Comparison of ENCODE assay signal across 1 cellular context in genomic region chr17:42411321-42411820, GRCh38.
TF ChIP-seq lines count a peak whose summit lies in the region.

No MANE protein-coding gene starts in this region.

TF ChIP-seq in GM23338, 12 proteins besides CTCF, POLR2A, EP300 and RAD21:
- TF ChIP-seq, protein P1, sequence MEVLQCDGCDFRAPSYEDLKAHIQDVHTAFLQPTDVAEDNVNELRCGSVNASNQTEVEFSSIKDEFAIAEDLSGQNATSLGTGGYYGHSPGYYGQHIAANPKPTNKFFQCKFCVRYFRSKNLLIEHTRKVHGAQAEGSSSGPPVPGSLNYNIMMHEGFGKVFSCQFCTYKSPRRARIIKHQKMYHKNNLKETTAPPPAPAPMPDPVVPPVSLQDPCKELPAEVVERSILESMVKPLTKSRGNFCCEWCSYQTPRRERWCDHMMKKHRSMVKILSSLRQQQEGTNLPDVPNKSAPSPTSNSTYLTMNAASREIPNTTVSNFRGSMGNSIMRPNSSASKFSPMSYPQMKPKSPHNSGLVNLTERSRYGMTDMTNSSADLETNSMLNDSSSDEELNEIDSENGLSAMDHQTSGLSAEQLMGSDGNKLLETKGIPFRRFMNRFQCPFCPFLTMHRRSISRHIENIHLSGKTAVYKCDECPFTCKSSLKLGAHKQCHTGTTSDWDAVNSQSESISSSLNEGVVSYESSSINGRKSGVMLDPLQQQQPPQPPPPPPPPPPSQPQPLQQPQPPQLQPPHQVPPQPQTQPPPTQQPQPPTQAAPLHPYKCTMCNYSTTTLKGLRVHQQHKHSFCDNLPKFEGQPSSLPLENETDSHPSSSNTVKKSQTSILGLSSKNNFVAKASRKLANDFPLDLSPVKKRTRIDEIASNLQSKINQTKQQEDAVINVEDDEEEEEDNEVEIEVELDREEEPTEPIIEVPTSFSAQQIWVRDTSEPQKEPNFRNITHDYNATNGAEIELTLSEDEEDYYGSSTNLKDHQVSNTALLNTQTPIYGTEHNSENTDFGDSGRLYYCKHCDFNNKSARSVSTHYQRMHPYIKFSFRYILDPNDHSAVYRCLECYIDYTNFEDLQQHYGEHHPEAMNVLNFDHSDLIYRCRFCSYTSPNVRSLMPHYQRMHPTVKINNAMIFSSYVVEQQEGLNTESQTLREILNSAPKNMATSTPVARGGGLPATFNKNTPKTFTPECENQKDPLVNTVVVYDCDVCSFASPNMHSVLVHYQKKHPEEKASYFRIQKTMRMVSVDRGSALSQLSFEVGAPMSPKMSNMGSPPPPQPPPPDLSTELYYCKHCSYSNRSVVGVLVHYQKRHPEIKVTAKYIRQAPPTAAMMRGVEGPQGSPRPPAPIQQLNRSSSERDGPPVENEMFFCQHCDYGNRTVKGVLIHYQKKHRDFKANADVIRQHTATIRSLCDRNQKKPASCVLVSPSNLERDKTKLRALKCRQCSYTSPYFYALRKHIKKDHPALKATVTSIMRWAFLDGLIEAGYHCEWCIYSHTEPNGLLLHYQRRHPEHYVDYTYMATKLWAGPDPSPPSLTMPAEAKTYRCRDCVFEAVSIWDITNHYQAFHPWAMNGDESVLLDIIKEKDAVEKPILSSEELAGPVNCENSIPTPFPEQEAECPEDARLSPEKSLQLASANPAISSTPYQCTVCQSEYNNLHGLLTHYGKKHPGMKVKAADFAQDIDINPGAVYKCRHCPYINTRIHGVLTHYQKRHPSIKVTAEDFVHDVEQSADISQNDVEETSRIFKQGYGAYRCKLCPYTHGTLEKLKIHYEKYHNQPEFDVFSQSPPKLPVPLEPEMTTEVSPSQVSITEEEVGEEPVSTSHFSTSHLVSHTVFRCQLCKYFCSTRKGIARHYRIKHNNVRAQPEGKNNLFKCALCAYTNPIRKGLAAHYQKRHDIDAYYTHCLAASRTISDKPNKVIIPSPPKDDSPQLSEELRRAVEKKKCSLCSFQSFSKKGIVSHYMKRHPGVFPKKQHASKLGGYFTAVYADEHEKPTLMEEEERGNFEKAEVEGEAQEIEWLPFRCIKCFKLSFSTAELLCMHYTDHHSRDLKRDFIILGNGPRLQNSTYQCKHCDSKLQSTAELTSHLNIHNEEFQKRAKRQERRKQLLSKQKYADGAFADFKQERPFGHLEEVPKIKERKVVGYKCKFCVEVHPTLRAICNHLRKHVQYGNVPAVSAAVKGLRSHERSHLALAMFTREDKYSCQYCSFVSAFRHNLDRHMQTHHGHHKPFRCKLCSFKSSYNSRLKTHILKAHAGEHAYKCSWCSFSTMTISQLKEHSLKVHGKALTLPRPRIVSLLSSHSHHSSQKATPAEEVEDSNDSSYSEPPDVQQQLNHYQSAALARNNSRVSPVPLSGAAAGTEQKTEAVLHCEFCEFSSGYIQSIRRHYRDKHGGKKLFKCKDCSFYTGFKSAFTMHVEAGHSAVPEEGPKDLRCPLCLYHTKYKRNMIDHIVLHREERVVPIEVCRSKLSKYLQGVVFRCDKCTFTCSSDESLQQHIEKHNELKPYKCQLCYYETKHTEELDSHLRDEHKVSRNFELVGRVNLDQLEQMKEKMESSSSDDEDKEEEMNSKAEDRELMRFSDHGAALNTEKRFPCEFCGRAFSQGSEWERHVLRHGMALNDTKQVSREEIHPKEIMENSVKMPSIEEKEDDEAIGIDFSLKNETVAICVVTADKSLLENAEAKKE (CRISPR knock-in tag; IDR thresholded peaks at IDR 0.05): no peak
